1 cellular context compared by ENCODE assay signal in genomic region chr9:136793063-136793946, GRCh38.
TF ChIP-seq lines count a peak whose summit lies in the region.

No MANE protein-coding gene starts in this region.

TF ChIP-seq in HepG2, 621 proteins besides CTCF, POLR2A, EP300 and RAD21 (continues in another document):
- TF ChIP-seq RFXAP (CRISPR knock-in tag; IDR thresholded peaks at IDR 0.05; ENCODE audit: borderline replicate concordance) (no peak), KLF6 (CRISPR knock-in tag; IDR thresholded peaks at IDR 0.05) (no peak), ZNF691 (CRISPR knock-in tag; IDR thresholded peaks at IDR 0.05; ENCODE audit: borderline replicate concordance, low read depth) (peak; percentile 68; the same call in 1 of the 2 replicates), KLF11 (CRISPR knock-in tag; IDR thresholded peaks at IDR 0.05) (no peak), ZNF292 (CRISPR knock-in tag; IDR thresholded peaks at IDR 0.05; ENCODE audit: borderline replicate concordance, low read depth) (no peak), MXI1 (IDR thresholded peaks at IDR 0.05; ENCODE audit: borderline replicate concordance, low read depth, low read length) (peak; percentile 42; the same call in 1 of the 3 replicates), ZBED4 (CRISPR knock-in tag; IDR thresholded peaks at IDR 0.05; ENCODE audit: borderline replicate concordance) (no peak), RBFOX2 (IDR thresholded peaks at IDR 0.05; ENCODE audit: low read depth, low read length) (peak; percentile 63; the same call in 1 of the 2 replicates), POGZ (CRISPR knock-in tag; IDR thresholded peaks at IDR 0.05) (no peak), SRSF4 (IDR thresholded peaks at IDR 0.05; ENCODE audit: low read depth, low read length, poor library complexity, severe bottlenecking) (no peak), ZBTB39 (CRISPR knock-in tag; IDR thresholded peaks at IDR 0.05) (0 out of 2 replicates have a peak, but pooled peaks have one; percentile 12), ZNF646 (CRISPR knock-in tag; IDR thresholded peaks at IDR 0.05) (no peak), ARHGAP35 (CRISPR knock-in tag; IDR thresholded peaks at IDR 0.05; ENCODE audit: borderline replicate concordance) (no peak), STAG1 (CRISPR knock-in tag; IDR thresholded peaks at IDR 0.05) (no peak), ZFP36L1 (CRISPR knock-in tag; IDR thresholded peaks at IDR 0.05) (0 out of 2 replicates have a peak, but pooled peaks have one; percentile 31), ZNF770 (CRISPR knock-in tag; IDR thresholded peaks at IDR 0.05) (no peak), TBX3 (IDR thresholded peaks at IDR 0.05; ENCODE audit: borderline replicate concordance) (no peak), ZMYM2 (CRISPR knock-in tag; IDR thresholded peaks at IDR 0.05) (no peak), PPARG (CRISPR knock-in tag; conservative IDR thresholded peaks at IDR 0.05) (no peak), ZNF772 (CRISPR knock-in tag; IDR thresholded peaks at IDR 0.05) (no peak), ZNF143 (CRISPR knock-in tag; IDR thresholded peaks at IDR 0.05) (no peak), ZSCAN30 (CRISPR knock-in tag; IDR thresholded peaks at IDR 0.05) (no peak), SATB2 (CRISPR knock-in tag; IDR thresholded peaks at IDR 0.05) (no peak), KDM4B (CRISPR knock-in tag; IDR thresholded peaks at IDR 0.05) (no peak), ELF1 (CRISPR knock-in tag; IDR thresholded peaks at IDR 0.05) (no peak), TFDP1 (CRISPR knock-in tag; IDR thresholded peaks at IDR 0.05; ENCODE audit: borderline replicate concordance) (0 out of 2 replicates have a peak, but pooled peaks have one; percentile 27), SALL1 (CRISPR knock-in tag; IDR thresholded peaks at IDR 0.05) (peak; percentile 68), ELF4 (CRISPR knock-in tag; IDR thresholded peaks at IDR 0.05; ENCODE audit: borderline replicate concordance) (no peak), ZNF235 (CRISPR knock-in tag; IDR thresholded peaks at IDR 0.05; ENCODE audit: borderline replicate concordance) (no peak), TFE3 (CRISPR knock-in tag; IDR thresholded peaks at IDR 0.05) (no peak), GPN1 (CRISPR knock-in tag; IDR thresholded peaks at IDR 0.05; ENCODE audit: borderline replicate concordance) (no peak), RELA (CRISPR knock-in tag; IDR thresholded peaks at IDR 0.05) (no peak), MIER3 (CRISPR knock-in tag; IDR thresholded peaks at IDR 0.05; ENCODE audit: borderline replicate concordance) (no peak), NR2C2 (CRISPR knock-in tag; IDR thresholded peaks at IDR 0.05; ENCODE audit: borderline replicate concordance) (no peak), MAFG (CRISPR knock-in tag; IDR thresholded peaks at IDR 0.05) (no peak), FIP1L1 (IDR thresholded peaks at IDR 0.05; ENCODE audit: borderline replicate concordance, insufficient read depth, low read depth, low read length) (no peak), HOMEZ (CRISPR knock-in tag; IDR thresholded peaks at IDR 0.05; ENCODE audit: low read depth) (peak; percentile 29; the same call in 1 of the 2 replicates), FOSL2 (CRISPR knock-in tag; IDR thresholded peaks at IDR 0.05) (no peak), TRIM22 (IDR thresholded peaks at IDR 0.05) (no peak), CBX1 (IDR thresholded peaks at IDR 0.05; ENCODE audit: low read depth) (no peak), MATR3 (CRISPR knock-in tag; IDR thresholded peaks at IDR 0.05) (no peak), KDM6A (CRISPR knock-in tag; IDR thresholded peaks at IDR 0.05; ENCODE audit: low read depth) (no peak)
